ENCODE assay signal across 1 cellular context in genomic region chr2:233061591-233062446, GRCh38.
TF ChIP-seq lines count a peak whose summit lies in the region.

No MANE protein-coding gene starts in this region.

TF ChIP-seq in HepG2, 621 proteins besides CTCF, POLR2A, EP300 and RAD21 (continues in another document):
- 0 out of 2 replicates have a peak, but pooled peaks have one; percentile 62 for TF ChIP-seq DNMT1 (CRISPR knock-in tag; IDR thresholded peaks at IDR 0.05)
- no peak for TF ChIP-seq WIZ (CRISPR knock-in tag; IDR thresholded peaks at IDR 0.05)
- peak; percentile 59; the same call in 1 of the 2 replicates for TF ChIP-seq ARNT2 (CRISPR knock-in tag; IDR thresholded peaks at IDR 0.05; ENCODE audit: low read depth)
- TF ChIP-seq EZH2 (conservative IDR thresholded peaks at IDR 0.05; ENCODE audit: low read depth, low read length), result no peak
- TF ChIP-seq KLF11 (CRISPR knock-in tag; IDR thresholded peaks at IDR 0.05), result peak; percentile 95
- TF ChIP-seq ZNF121 (CRISPR knock-in tag; IDR thresholded peaks at IDR 0.05), result peak; percentile 82; the same call in 1 of the 2 replicates
- no peak for TF ChIP-seq MAF1 (CRISPR knock-in tag; IDR thresholded peaks at IDR 0.05; ENCODE audit: borderline replicate concordance)
- TF ChIP-seq, protein P1, sequence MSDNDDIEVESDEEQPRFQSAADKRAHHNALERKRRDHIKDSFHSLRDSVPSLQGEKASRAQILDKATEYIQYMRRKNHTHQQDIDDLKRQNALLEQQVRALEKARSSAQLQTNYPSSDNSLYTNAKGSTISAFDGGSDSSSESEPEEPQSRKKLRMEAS (IDR thresholded peaks at IDR 0.05), result peak; percentile 90
- TF ChIP-seq KLF12 (CRISPR knock-in tag; IDR thresholded peaks at IDR 0.05; ENCODE audit: borderline replicate concordance), result no peak
- no peak for TF ChIP-seq MIER2 (CRISPR knock-in tag; IDR thresholded peaks at IDR 0.05)
- TF ChIP-seq REXO4 (CRISPR knock-in tag; IDR thresholded peaks at IDR 0.05; ENCODE audit: borderline replicate concordance), result no peak
- TF ChIP-seq, protein P2, sequence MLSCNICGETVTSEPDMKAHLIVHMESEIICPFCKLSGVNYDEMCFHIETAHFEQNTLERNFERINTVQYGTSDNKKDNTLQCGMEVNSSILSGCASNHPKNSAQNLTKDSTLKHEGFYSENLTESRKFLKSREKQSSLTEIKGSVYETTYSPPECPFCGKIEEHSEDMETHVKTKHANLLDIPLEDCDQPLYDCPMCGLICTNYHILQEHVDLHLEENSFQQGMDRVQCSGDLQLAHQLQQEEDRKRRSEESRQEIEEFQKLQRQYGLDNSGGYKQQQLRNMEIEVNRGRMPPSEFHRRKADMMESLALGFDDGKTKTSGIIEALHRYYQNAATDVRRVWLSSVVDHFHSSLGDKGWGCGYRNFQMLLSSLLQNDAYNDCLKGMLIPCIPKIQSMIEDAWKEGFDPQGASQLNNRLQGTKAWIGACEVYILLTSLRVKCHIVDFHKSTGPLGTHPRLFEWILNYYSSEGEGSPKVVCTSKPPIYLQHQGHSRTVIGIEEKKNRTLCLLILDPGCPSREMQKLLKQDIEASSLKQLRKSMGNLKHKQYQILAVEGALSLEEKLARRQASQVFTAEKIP (CRISPR knock-in tag; IDR thresholded peaks at IDR 0.05; ENCODE audit: borderline replicate concordance), result no peak
- TF ChIP-seq, protein P3, sequence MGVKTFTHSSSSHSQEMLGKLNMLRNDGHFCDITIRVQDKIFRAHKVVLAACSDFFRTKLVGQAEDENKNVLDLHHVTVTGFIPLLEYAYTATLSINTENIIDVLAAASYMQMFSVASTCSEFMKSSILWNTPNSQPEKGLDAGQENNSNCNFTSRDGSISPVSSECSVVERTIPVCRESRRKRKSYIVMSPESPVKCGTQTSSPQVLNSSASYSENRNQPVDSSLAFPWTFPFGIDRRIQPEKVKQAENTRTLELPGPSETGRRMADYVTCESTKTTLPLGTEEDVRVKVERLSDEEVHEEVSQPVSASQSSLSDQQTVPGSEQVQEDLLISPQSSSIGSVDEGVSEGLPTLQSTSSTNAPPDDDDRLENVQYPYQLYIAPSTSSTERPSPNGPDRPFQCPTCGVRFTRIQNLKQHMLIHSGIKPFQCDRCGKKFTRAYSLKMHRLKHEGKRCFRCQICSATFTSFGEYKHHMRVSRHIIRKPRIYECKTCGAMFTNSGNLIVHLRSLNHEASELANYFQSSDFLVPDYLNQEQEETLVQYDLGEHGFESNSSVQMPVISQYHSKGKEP (CRISPR knock-in tag; IDR thresholded peaks at IDR 0.05), result no peak
- peak; percentile 80; the same call in 1 of the 2 replicates for TF ChIP-seq ZBTB20 (CRISPR knock-in tag; IDR thresholded peaks at IDR 0.05; ENCODE audit: borderline replicate concordance, low read depth)
- TF ChIP-seq FLYWCH1 (CRISPR knock-in tag; IDR thresholded peaks at IDR 0.05), result no peak
- no peak for TF ChIP-seq SP1 (IDR thresholded peaks at IDR 0.05)
- TF ChIP-seq SP1 (CRISPR knock-in tag; IDR thresholded peaks at IDR 0.05), result no peak
- peak; percentile 80 for TF ChIP-seq RARA (CRISPR knock-in tag; IDR thresholded peaks at IDR 0.05)
- TF ChIP-seq ZNF34 (CRISPR knock-in tag; IDR thresholded peaks at IDR 0.05; ENCODE audit: borderline replicate concordance), result no peak; the same call in 1 of the 2 replicates
- peak; percentile 59 for TF ChIP-seq POLR2G (IDR thresholded peaks at IDR 0.05; ENCODE audit: low read depth, low read length)
- TF ChIP-seq ZFY (CRISPR knock-in tag; IDR thresholded peaks at IDR 0.05), result peak; percentile 79
- TF ChIP-seq, protein P4, sequence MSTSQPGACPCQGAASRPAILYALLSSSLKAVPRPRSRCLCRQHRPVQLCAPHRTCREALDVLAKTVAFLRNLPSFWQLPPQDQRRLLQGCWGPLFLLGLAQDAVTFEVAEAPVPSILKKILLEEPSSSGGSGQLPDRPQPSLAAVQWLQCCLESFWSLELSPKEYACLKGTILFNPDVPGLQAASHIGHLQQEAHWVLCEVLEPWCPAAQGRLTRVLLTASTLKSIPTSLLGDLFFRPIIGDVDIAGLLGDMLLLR (CRISPR knock-in tag; IDR thresholded peaks at IDR 0.05), result peak; percentile 20; the same call in 1 of the 2 replicates
- no peak; the same call in 1 of the 2 replicates for TF ChIP-seq NFATC3 (CRISPR knock-in tag; IDR thresholded peaks at IDR 0.05)
- peak; percentile 97 for TF ChIP-seq TARDBP (CRISPR knock-in tag; IDR thresholded peaks at IDR 0.05)
- peak; percentile 88; the same call in 1 of the 2 replicates for TF ChIP-seq ZNF598 (CRISPR knock-in tag; IDR thresholded peaks at IDR 0.05; ENCODE audit: borderline replicate concordance)
- no peak for TF ChIP-seq ZNF256 (CRISPR knock-in tag; conservative IDR thresholded peaks at IDR 0.05)
- TF ChIP-seq ZSCAN20 (CRISPR knock-in tag; IDR thresholded peaks at IDR 0.05; ENCODE audit: borderline replicate concordance), result peak; percentile 61; the same call in 1 of the 2 replicates
- peak; percentile 90 for TF ChIP-seq ZNF747 (CRISPR knock-in tag; IDR thresholded peaks at IDR 0.05; ENCODE audit: borderline replicate concordance)
- TF ChIP-seq SMAD3 (CRISPR knock-in tag; IDR thresholded peaks at IDR 0.05), result peak; percentile 65; the same call in 1 of the 2 replicates
- no peak for TF ChIP-seq ZNF496 (CRISPR knock-in tag; IDR thresholded peaks at IDR 0.05; ENCODE audit: insufficient replicate concordance)
- TF ChIP-seq ZFX (CRISPR knock-in tag; IDR thresholded peaks at IDR 0.05; ENCODE audit: low read depth), result peak; percentile 90
- no peak for TF ChIP-seq ATRX (CRISPR knock-in tag; IDR thresholded peaks at IDR 0.05; ENCODE audit: borderline replicate concordance)
- TF ChIP-seq ZNF441 (CRISPR knock-in tag; IDR thresholded peaks at IDR 0.05; ENCODE audit: borderline replicate concordance), result no peak; the same call in 1 of the 2 replicates
- no peak for TF ChIP-seq GMEB2 (CRISPR knock-in tag; IDR thresholded peaks at IDR 0.05; ENCODE audit: low read depth)
- TF ChIP-seq ZNF160 (CRISPR knock-in tag; IDR thresholded peaks at IDR 0.05), result peak; percentile 42; the same call in 1 of the 2 replicates
- TF ChIP-seq, protein P5, sequence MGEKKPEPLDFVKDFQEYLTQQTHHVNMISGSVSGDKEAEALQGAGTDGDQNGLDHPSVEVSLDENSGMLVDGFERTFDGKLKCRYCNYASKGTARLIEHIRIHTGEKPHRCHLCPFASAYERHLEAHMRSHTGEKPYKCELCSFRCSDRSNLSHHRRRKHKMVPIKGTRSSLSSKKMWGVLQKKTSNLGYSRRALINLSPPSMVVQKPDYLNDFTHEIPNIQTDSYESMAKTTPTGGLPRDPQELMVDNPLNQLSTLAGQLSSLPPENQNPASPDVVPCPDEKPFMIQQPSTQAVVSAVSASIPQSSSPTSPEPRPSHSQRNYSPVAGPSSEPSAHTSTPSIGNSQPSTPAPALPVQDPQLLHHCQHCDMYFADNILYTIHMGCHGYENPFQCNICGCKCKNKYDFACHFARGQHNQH (CRISPR knock-in tag; IDR thresholded peaks at IDR 0.05), result peak; percentile 79; the same call in 1 of the 2 replicates
- TF ChIP-seq, protein P6, sequence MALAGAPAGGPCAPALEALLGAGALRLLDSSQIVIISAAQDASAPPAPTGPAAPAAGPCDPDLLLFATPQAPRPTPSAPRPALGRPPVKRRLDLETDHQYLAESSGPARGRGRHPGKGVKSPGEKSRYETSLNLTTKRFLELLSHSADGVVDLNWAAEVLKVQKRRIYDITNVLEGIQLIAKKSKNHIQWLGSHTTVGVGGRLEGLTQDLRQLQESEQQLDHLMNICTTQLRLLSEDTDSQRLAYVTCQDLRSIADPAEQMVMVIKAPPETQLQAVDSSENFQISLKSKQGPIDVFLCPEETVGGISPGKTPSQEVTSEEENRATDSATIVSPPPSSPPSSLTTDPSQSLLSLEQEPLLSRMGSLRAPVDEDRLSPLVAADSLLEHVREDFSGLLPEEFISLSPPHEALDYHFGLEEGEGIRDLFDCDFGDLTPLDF (CRISPR knock-in tag; IDR thresholded peaks at IDR 0.05), result no peak
- TF ChIP-seq STAT5B (CRISPR knock-in tag; IDR thresholded peaks at IDR 0.05), result no peak
- TF ChIP-seq KAT2B (IDR thresholded peaks at IDR 0.05; ENCODE audit: borderline replicate concordance, low read depth, low read length), result no peak
- no peak for TF ChIP-seq IKZF1 (IDR thresholded peaks at IDR 0.05)
- TF ChIP-seq ZNF549 (CRISPR knock-in tag; IDR thresholded peaks at IDR 0.05), result no peak
- no peak for TF ChIP-seq CC2D1A (CRISPR knock-in tag; IDR thresholded peaks at IDR 0.05)
- no peak for TF ChIP-seq HMGA1 (CRISPR knock-in tag; conservative IDR thresholded peaks at IDR 0.05)
- 0 out of 2 replicates have a peak, but pooled peaks have one; percentile 11 for TF ChIP-seq ETV6 (CRISPR knock-in tag; conservative IDR thresholded peaks at IDR 0.05)
- TF ChIP-seq ZNF460 (CRISPR knock-in tag; IDR thresholded peaks at IDR 0.05; ENCODE audit: borderline replicate concordance), result no peak
- peak; percentile 93 for TF ChIP-seq HNF1B (CRISPR knock-in tag; IDR thresholded peaks at IDR 0.05)
- TF ChIP-seq BRD4 (CRISPR knock-in tag; IDR thresholded peaks at IDR 0.05), result peak; percentile 70
- 0 out of 2 replicates have a peak, but pooled peaks have one; percentile 19 for TF ChIP-seq ZBTB26 (CRISPR knock-in tag; IDR thresholded peaks at IDR 0.05; ENCODE audit: borderline replicate concordance)
- TF ChIP-seq, protein P7, sequence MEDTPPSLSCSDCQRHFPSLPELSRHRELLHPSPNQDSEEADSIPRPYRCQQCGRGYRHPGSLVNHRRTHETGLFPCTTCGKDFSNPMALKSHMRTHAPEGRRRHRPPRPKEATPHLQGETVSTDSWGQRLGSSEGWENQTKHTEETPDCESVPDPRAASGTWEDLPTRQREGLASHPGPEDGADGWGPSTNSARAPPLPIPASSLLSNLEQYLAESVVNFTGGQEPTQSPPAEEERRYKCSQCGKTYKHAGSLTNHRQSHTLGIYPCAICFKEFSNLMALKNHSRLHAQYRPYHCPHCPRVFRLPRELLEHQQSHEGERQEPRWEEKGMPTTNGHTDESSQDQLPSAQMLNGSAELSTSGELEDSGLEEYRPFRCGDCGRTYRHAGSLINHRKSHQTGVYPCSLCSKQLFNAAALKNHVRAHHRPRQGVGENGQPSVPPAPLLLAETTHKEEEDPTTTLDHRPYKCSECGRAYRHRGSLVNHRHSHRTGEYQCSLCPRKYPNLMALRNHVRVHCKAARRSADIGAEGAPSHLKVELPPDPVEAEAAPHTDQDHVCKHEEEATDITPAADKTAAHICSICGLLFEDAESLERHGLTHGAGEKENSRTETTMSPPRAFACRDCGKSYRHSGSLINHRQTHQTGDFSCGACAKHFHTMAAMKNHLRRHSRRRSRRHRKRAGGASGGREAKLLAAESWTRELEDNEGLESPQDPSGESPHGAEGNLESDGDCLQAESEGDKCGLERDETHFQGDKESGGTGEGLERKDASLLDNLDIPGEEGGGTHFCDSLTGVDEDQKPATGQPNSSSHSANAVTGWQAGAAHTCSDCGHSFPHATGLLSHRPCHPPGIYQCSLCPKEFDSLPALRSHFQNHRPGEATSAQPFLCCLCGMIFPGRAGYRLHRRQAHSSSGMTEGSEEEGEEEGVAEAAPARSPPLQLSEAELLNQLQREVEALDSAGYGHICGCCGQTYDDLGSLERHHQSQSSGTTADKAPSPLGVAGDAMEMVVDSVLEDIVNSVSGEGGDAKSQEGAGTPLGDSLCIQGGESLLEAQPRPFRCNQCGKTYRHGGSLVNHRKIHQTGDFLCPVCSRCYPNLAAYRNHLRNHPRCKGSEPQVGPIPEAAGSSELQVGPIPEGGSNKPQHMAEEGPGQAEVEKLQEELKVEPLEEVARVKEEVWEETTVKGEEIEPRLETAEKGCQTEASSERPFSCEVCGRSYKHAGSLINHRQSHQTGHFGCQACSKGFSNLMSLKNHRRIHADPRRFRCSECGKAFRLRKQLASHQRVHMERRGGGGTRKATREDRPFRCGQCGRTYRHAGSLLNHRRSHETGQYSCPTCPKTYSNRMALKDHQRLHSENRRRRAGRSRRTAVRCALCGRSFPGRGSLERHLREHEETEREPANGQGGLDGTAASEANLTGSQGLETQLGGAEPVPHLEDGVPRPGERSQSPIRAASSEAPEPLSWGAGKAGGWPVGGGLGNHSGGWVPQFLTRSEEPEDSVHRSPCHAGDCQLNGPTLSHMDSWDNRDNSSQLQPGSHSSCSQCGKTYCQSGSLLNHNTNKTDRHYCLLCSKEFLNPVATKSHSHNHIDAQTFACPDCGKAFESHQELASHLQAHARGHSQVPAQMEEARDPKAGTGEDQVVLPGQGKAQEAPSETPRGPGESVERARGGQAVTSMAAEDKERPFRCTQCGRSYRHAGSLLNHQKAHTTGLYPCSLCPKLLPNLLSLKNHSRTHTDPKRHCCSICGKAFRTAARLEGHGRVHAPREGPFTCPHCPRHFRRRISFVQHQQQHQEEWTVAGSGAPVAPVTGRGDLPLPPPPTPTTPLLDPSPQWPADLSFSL (CRISPR knock-in tag; IDR thresholded peaks at IDR 0.05), result no peak
- peak; percentile 79 for TF ChIP-seq HNRNPL (IDR thresholded peaks at IDR 0.05; ENCODE audit: low read depth, low read length)
- 0 out of 2 replicates have a peak, but pooled peaks have one; percentile 26 for TF ChIP-seq ZNF124 (CRISPR knock-in tag; IDR thresholded peaks at IDR 0.05)
